In the genomic region with DNA sequence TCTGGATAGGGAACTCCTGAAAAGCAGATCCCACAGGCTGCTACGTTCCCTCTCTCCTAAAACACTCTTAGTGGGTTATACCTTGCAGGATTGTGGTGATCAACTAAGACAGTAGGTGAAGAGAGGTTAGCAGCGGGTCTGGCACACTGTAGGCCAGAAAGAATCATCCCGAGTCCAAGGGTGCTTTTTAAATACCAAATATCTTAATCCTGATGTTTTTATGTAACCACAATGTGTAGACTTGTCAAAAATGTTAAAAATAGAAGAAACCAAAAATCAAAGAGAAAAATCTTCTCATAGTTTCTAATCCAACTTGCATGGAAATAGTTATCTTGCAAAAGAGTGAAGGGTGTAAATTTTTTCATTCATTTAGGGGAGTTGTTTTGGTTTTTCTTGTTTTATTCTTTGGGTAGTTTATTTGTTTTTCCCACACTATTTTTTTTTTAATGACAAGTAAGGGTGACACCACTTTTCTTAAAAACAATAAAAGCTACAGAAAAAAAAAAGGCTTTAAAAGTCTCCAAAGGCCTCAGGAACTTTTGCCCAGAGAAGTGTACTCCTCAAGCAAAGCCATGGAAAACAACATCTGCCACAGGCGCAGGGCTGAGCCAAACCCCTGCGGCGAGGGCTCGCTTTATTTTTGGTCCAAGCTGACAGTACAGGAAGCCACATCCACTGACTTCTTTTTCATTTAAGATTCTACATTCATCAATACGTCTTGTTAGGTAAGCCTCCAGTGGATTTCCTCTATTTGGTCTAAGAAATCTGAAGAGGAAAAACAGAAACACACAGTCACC, we compare ENCODE assay signal across 17 cellular contexts. TPM values are rescaled to one million over a fixed set of nuclear protein-coding genes. Genes with fewer than 3 reads are reported as not detected.
A peak's percentile ranks its signal among the peaks of the same experiment; 100 is the strongest.
DNase-seq lines count a peak whose midpoint lies in the region; ATAC-seq and TF ChIP-seq lines count a peak whose summit lies in the region.
"Had no signal": no experiment of that assay in that cellular context is flagged by ENCODE, and none has a peak within 500 bp of the region (broad histone marks: within the 10 kb centered on the region; RNA-seq: fewer than 3 reads in every experiment).

No MANE protein-coding gene starts in this region.

- intact Hi-C loops in heart left ventricle (cut with DNase I) = loop anchor here in 1 of 10 donors (10.0 kb wide), 1 partner anchor 53 kb away; the partner anchor contains the start of genes IFNK and MOB3B

- H3K9me3 ChIP-seq in adipocyte (ENCODE audit: control insufficient read depth, low read length) = no peaks in the 10 kb centered on the region
- no peaks in the 10 kb centered on the region for H3K9me3 ChIP-seq in heart left ventricle
- H3K9me3 ChIP-seq: prostate gland, SJSA1 had no signal

- H3K9ac ChIP-seq in adipocyte (ENCODE audit: low read length) = peak overlapping the region; percentile 67

- 64 to 74% (median 70%) methylated on average over 8 of the region's 8 CpGs for WGBS in heart left ventricle, 4 donors

- H3K4me3 ChIP-seq in adipocyte (ENCODE audit: low read length) = peak overlapping the region; percentile 56
- no peak overlapping the region for H3K4me3 ChIP-seq in heart left ventricle
- H3K4me3 ChIP-seq: prostate gland, SJSA1 had no signal

- peak overlapping the region in 5 of 12 donors; percentile 8 to 39 (median 11) for H3K27ac ChIP-seq in heart left ventricle
- H3K27ac ChIP-seq: prostate gland, SJSA1 had no signal

- DNase-seq in GM04503 (ENCODE audit: low read depth) (peak; percentile 3), adipocyte (ENCODE audit: low read depth) (peak; percentile 2), heart left ventricle (peak in 3 of 5 donors; percentile 13 to 70 (median 35)), GM10248 (ENCODE audit: extremely low spot score) (no peak), T-helper 9 cell (no peak)
- no peak for DNase-seq in stimulated activated naive B cell treated with anti-CD40 and anti-IgM and Interleukin-4, amounts not matched to agents 10 μg/mL and 1 μg/mL and 100 μg/mL, for 72 hours
- DNase-seq: foreskin fibroblast, immature natural killer cell, NCI-H1436, NCI-H774 had no signal

- H3K36me3 ChIP-seq in adipocyte (ENCODE audit: control insufficient read depth, insufficient read depth, low read length, severe bottlenecking) = no peaks in the 10 kb centered on the region
- H3K36me3 ChIP-seq in heart left ventricle = no peaks in the 10 kb centered on the region
- H3K36me3 ChIP-seq: prostate gland, SJSA1 had no signal

- POLR2A ChIA-PET in GM10248 (lab: Yijun Ruan, JAX) = no interaction called here

- H3K27me3 ChIP-seq in adipocyte (replicated peaks; ENCODE audit: control insufficient read depth, insufficient read depth, low read length) = peaks cover 1% of the 10 kb centered on the region
- H3K27me3 ChIP-seq in heart left ventricle = no peaks in the 10 kb centered on the region
- H3K27me3 ChIP-seq: SJSA1 had no signal

- H3K27ac Mint-ChIP-seq in stimulated activated naive B cell treated with anti-CD40 and anti-IgM and Interleukin-4, amounts not matched to agents 10 μg/mL and 1 μg/mL and 100 μg/mL, for 72 hours = peak overlapping the region; percentile 31
- H3K27ac Mint-ChIP-seq: immature natural killer cell had no signal

- no peaks in the 10 kb centered on the region for H3K27me3 Mint-ChIP-seq in stimulated activated naive B cell treated with anti-CD40 and anti-IgM and Interleukin-4, amounts not matched to agents 10 μg/mL and 1 μg/mL and 100 μg/mL, for 72 hours
- H3K27me3 Mint-ChIP-seq: dendritic cell treated with granulocyte-macrophage colony-stimulating factor and Interleukin-4, amounts not matched to agents 40 ng/mL and 50 ng/mL, for 4 days had no signal

- peak overlapping the region in 1 of 2 donors; percentile 4 for H3K4me3 Mint-ChIP-seq in stimulated activated naive B cell treated with anti-CD40 and anti-IgM and Interleukin-4, amounts not matched to agents 10 μg/mL and 1 μg/mL and 100 μg/mL, for 72 hours
- H3K4me3 Mint-ChIP-seq: dendritic cell treated with granulocyte-macrophage colony-stimulating factor and Interleukin-4, amounts not matched to agents 40 ng/mL and 50 ng/mL, for 4 days; immature natural killer cell had no signal

- ATAC-seq in heart left ventricle (peak in 1 of 4 donors; percentile 30), GM19397 (IDR thresholded peaks at IDR 0.05; ENCODE audit: unreplicated experiment) (no peak), GM19324 (IDR thresholded peaks at IDR 0.05; ENCODE audit: low FRiP score, unreplicated experiment) (no peak)
- no peak for ATAC-seq in stimulated activated naive B cell treated with anti-CD40 and anti-IgM and Interleukin-4, amounts not matched to agents 10 μg/mL and 1 μg/mL and 100 μg/mL, for 72 hours (replicated peaks)

- TF ChIP-seq CTCF in heart left ventricle (IDR thresholded peaks at IDR 0.05) = no peak
- no peak for TF ChIP-seq CTCF in GM10248 (IDR thresholded peaks at IDR 0.05; ENCODE audit: control extremely low read depth, extremely low read depth, low read depth, missing control alignments)

- CTCF ChIA-PET in GM10248 (lab: Yijun Ruan, JAX) = no interaction called here

- no peaks in the 10 kb centered on the region for H3K9me3 Mint-ChIP-seq in stimulated activated naive B cell treated with anti-CD40 and anti-IgM and Interleukin-4, amounts not matched to agents 10 μg/mL and 1 μg/mL and 100 μg/mL, for 72 hours
- H3K9me3 Mint-ChIP-seq: dendritic cell treated with granulocyte-macrophage colony-stimulating factor and Interleukin-4, amounts not matched to agents 40 ng/mL and 50 ng/mL, for 4 days had no signal

- TF ChIP-seq POLR2A in heart left ventricle (IDR thresholded peaks at IDR 0.05) = no peak

- peaks cover 40 to 94% of the 10 kb centered on the region in 2 donors for H3K4me1 Mint-ChIP-seq in stimulated activated naive B cell treated with anti-CD40 and anti-IgM and Interleukin-4, amounts not matched to agents 10 μg/mL and 1 μg/mL and 100 μg/mL, for 72 hours
- H3K4me1 Mint-ChIP-seq: immature natural killer cell had no signal

- H3K36me3 Mint-ChIP-seq in stimulated activated naive B cell treated with anti-CD40 and anti-IgM and Interleukin-4, amounts not matched to agents 10 μg/mL and 1 μg/mL and 100 μg/mL, for 72 hours = peaks cover 0 to 22% of the 10 kb centered on the region in 2 donors
- H3K36me3 Mint-ChIP-seq: immature natural killer cell had no signal

- peaks cover 30% of the 10 kb centered on the region for H3K4me1 ChIP-seq in adipocyte (ENCODE audit: control insufficient read depth, insufficient read depth, low read length)
- H3K4me1 ChIP-seq in heart left ventricle = peaks cover 0 to 66% (median 13%) of the 10 kb centered on the region in 12 donors
- H3K4me1 ChIP-seq: prostate gland, SJSA1 had no signal

RNA-seq across cellular contexts. Expression of gene IFNK, which starts 52.1 kb away (rescaled TPM):
- not detected for total RNA-seq in heart left ventricle
- not detected for polyA plus RNA-seq in heart left ventricle
- total RNA-seq: Daoy, mononuclear cell, prostate gland, SJSA1 had no signal
- polyA plus RNA-seq: immature natural killer cell had no signal

RNA-seq across cellular contexts. Expression of gene MOB3B, which starts 57.6 kb away (rescaled TPM):
- 1 to 10 TPM in 8 of 9 donors, under 1 TPM in 1; 0.54 to 2.8 (median 2.1) TPM for total RNA-seq in heart left ventricle
- under 1 TPM; 0.42 to 0.95 TPM for polyA plus RNA-seq in heart left ventricle
- total RNA-seq: SJSA1 had no signal

Comparison
In these comparisons a context has a peak if more than half of its experiments do, and no peak if none do; other contexts are left out.
1. DNase-seq: peak in GM04503 (single experiment), adipocyte (single experiment) and heart left ventricle (3 of 5); none in stimulated activated naive B cell treated with anti-CD40 and anti-IgM and Interleukin-4, amounts not matched to agents 10 μg/mL and 1 μg/mL and 100 μg/mL, for 72 hours (single experiment), GM10248 (single experiment) and T-helper 9 cell (single experiment).